Comparison of ENCODE assay signal across 8 cellular contexts in the genomic region with DNA sequence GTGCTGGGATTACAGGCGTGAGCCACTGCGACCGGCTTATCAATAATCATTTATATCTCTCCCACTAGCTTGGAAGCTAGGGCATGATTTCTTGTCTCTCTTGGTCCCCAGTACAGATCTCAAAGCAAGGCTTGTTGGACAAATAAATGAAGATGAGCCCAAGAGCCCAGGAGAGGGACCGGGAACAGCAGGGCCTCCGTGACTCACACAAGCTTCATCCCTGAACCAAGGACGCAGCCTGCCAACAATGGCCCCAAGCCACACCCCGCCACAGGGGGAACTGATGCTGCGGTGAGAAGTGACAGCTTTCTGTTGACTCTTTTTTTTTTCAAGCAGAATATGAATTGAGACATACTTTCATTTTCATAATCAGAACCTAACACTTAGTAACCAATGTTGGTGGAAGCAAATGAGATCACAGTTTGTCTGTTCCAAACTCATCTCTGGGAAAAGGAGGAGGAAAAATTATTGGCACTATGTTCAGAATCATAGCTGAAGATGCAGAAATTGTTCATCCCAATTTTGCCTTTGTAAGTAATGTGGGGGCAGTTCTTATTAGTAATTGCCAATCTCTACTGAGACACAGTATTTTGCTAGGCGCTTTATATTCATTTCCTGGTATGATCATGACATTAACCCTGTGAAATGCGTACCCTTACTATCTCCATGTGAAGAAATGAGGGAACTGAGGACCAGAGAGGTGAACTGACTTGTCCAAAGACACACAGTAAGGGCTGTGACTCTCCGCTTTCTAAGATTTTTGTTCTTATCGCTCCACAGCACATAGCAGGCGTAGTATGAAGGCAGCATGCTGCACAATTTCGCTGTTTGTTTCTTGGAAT. TPM values are rescaled to one million over a fixed set of nuclear protein-coding genes. Genes with fewer than 3 reads are reported as not detected.
DNase-seq lines count a peak whose midpoint lies in the region; ATAC-seq, FAIRE-seq and TF ChIP-seq lines count a peak whose summit lies in the region.

No MANE protein-coding gene starts in this region.

- peaks cover 92% of the 10 kb centered on the region for H3K4me1 ChIP-seq in A549
- H3K4me1 ChIP-seq in gastroesophageal sphincter, result peaks cover 3 to 59% (median 20%) of the 10 kb centered on the region in 3 donors
- peaks cover 8 to 40% (median 22%) of the 10 kb centered on the region in 3 donors for H3K4me1 ChIP-seq in skeletal muscle tissue (ENCODE audit: control insufficient read depth in 3 of 3, insufficient read depth in 3 of 3, low read length in 3 of 3)

- WGBS in A549 (ENCODE audit: missing lambda C conversion rate), result 20% methylated on average over 14 of the region's 14 CpGs
- WGBS in gastroesophageal sphincter (ENCODE audit: low coverage in 1 of 2), 2 donors, result 57 to 63% methylated on average over 12 to 14 of the region's 14 CpGs

- peak; percentile 67 to 75 for ATAC-seq in A549
- ATAC-seq in GM18873 (IDR thresholded peaks at IDR 0.05; ENCODE audit: low FRiP score, unreplicated experiment), result peak; percentile 87
- peak; percentile 73 for ATAC-seq in HG03097 (IDR thresholded peaks at IDR 0.05; ENCODE audit: low FRiP score, unreplicated experiment)
- peak; percentile 79 for ATAC-seq in gastroesophageal sphincter

- peak; percentile 29 to 30; a peak in 4 of 5 replicates for TF ChIP-seq RAD21 in A549 (conservative IDR thresholded peaks at IDR 0.05 in 1 of 2, IDR thresholded peaks at IDR 0.05 in 1 of 2)

- peak overlapping the region; percentile 16; the same call in 1 of the 3 replicates for H3K4me3 ChIP-seq in A549
- H3K4me3 ChIP-seq in gastroesophageal sphincter, result no peak overlapping the region
- no peak overlapping the region for H3K4me3 ChIP-seq in skeletal muscle tissue (ENCODE audit: low read length in 3 of 3)

- H3K36me3 ChIP-seq in gastroesophageal sphincter (no peaks in the 10 kb centered on the region), skeletal muscle tissue (ENCODE audit: control insufficient read depth in 3 of 3, insufficient read depth in 3 of 3, low read length in 3 of 3) (no peaks in the 10 kb centered on the region)

- TF ChIP-seq CTCF in A549 (IDR thresholded peaks at IDR 0.05) (no peak), gastroesophageal sphincter (IDR thresholded peaks at IDR 0.05) (no peak), D721Med (IDR thresholded peaks at IDR 0.05; ENCODE audit: insufficient read depth, missing control alignments) (no peak)

- H3K27ac ChIP-seq in A549 (peak overlapping the region; percentile 97 to 100), gastroesophageal sphincter (peak overlapping the region; percentile 70 to 96 (median 86)), skeletal muscle tissue (ENCODE audit: low read depth, low read length) (peak overlapping the region; percentile 82)

- TF ChIP-seq POLR2A in A549 (IDR thresholded peaks at IDR 0.05; ENCODE audit: low read length) (no peak), gastroesophageal sphincter (IDR thresholded peaks at IDR 0.05) (no peak)

- peak overlapping the region; percentile 97 for H3K4me2 ChIP-seq in A549

- H3K27me3 ChIP-seq in gastroesophageal sphincter (no peaks in the 10 kb centered on the region), skeletal muscle tissue (ENCODE audit: control insufficient read depth in 3 of 3, insufficient read depth in 3 of 3, low read length in 3 of 3) (no peaks in the 10 kb centered on the region)

- POLR2A ChIA-PET in A549 (lab: Yijun Ruan, JAX), result interaction anchor here (0.5 to 2.0 kb wide), 5 partner anchors 12 to 182 kb away, joined by 4 to 12 read pairs (median 5); a partner anchor contains a TSS

- H3K9me3 ChIP-seq in A549 (no peaks in the 10 kb centered on the region), gastroesophageal sphincter (no peaks in the 10 kb centered on the region), skeletal muscle tissue (ENCODE audit: control insufficient read depth in 3 of 3, low read length in 3 of 3) (no peaks in the 10 kb centered on the region)

- DNase-seq in A549 (ENCODE audit: low read depth in 1 of 2, low spot score in 1 of 2) (peak; percentile 88 to 94), RKO (ENCODE audit: low spot score) (peak; percentile 86), D721Med (ENCODE audit: insufficient read length, low spot score) (no peak)
- peak; percentile 80 for DNase-seq in activated T-helper 9 cell treated with anti-CD3 and anti-CD28 coated beads, Interleukin-2, amount 50 U/mL, for 16 hours (ENCODE audit: low read depth)

- FAIRE-seq in A549 (lab: Jason Lieb, UNC) (no peak), D721Med (lab: Jason Lieb, UNC) (no peak)

- TF ChIP-seq EP300 in A549 (IDR thresholded peaks at IDR 0.05) (peak; percentile 30 to 49; a peak in 2 of 5 replicates), gastroesophageal sphincter (IDR thresholded peaks at IDR 0.05) (no peak)

- CTCF ChIA-PET in A549 (lab: Yijun Ruan, JAX), result interaction anchor here (0.6 to 8.7 kb wide), 16 partner anchors 8 to 181 kb away, joined by 3 to 131 read pairs (median 4); a partner anchor contains a TSS

- H3K9ac ChIP-seq in skeletal muscle tissue (ENCODE audit: low read depth in 1 of 3, low read length in 3 of 3), result peak overlapping the region in 2 of 3 donors; percentile 16 to 32

TF ChIP-seq in A549, 52 proteins besides CTCF, POLR2A, EP300 and RAD21 (continues in another document):
- TF ChIP-seq EHF (CRISPR knock-in tag; IDR thresholded peaks at IDR 0.05) (peak; percentile 82), JUNB (IDR thresholded peaks at IDR 0.05) (peak; percentile 54; the same call in 1 of the 2 replicates), RCOR1 (IDR thresholded peaks at IDR 0.05; ENCODE audit: low read depth, low read length) (no peak), HOXB5 (CRISPR knock-in tag; IDR thresholded peaks at IDR 0.05) (no peak; the same call in 1 of the 2 replicates), HOXA7 (CRISPR knock-in tag; IDR thresholded peaks at IDR 0.05) (peak; percentile 83; the same call in 1 of the 2 replicates), GATA3 (IDR thresholded peaks at IDR 0.05; ENCODE audit: borderline replicate concordance) (peak; percentile 75; the same call in 1 of the 2 replicates), FOSB (CRISPR knock-in tag; IDR thresholded peaks at IDR 0.05) (peak; percentile 82; the same call in 1 of the 2 replicates), HDAC2 (IDR thresholded peaks at IDR 0.05) (no peak), MAFK (IDR thresholded peaks at IDR 0.05; ENCODE audit: partially characterized antibody) (peak; percentile 4), JUN (IDR thresholded peaks at IDR 0.05) (peak; percentile 37 to 38; a peak in 2 of 5 replicates), POLR2AphosphoS2 (conservative IDR thresholded peaks at IDR 0.05; ENCODE audit: low read length) (no peak), FOSL2 (IDR thresholded peaks at IDR 0.05) (peak; percentile 78; the same call in 1 of the 2 replicates), FOSL2 (CRISPR knock-in tag; IDR thresholded peaks at IDR 0.05) (peak; percentile 91), ZC3H11A (IDR thresholded peaks at IDR 0.05) (no peak), FOXS1 (CRISPR knock-in tag; IDR thresholded peaks at IDR 0.05) (peak; percentile 54; the same call in 1 of the 2 replicates), ZFP36 (IDR thresholded peaks at IDR 0.05; ENCODE audit: borderline replicate concordance, partially characterized antibody) (peak; percentile 85)
- TF ChIP-seq, protein P1, sequence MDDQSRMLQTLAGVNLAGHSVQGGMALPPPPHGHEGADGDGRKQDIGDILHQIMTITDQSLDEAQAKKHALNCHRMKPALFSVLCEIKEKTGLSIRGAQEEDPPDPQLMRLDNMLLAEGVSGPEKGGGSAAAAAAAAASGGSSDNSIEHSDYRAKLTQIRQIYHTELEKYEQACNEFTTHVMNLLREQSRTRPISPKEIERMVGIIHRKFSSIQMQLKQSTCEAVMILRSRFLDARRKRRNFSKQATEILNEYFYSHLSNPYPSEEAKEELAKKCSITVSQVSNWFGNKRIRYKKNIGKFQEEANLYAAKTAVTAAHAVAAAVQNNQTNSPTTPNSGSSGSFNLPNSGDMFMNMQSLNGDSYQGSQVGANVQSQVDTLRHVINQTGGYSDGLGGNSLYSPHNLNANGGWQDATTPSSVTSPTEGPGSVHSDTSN (IDR thresholded peaks at IDR 0.05), result peak; percentile 69
- TF ChIP-seq, protein P2, sequence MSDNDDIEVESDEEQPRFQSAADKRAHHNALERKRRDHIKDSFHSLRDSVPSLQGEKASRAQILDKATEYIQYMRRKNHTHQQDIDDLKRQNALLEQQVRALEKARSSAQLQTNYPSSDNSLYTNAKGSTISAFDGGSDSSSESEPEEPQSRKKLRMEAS (IDR thresholded peaks at IDR 0.05), result peak; percentile 76
- TF ChIP-seq, protein P3, sequence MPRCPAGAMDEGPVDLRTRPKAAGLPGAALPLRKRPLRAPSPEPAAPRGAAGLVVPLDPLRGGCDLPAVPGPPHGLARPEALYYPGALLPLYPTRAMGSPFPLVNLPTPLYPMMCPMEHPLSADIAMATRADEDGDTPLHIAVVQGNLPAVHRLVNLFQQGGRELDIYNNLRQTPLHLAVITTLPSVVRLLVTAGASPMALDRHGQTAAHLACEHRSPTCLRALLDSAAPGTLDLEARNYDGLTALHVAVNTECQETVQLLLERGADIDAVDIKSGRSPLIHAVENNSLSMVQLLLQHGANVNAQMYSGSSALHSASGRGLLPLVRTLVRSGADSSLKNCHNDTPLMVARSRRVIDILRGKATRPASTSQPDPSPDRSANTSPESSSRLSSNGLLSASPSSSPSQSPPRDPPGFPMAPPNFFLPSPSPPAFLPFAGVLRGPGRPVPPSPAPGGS (IDR thresholded peaks at IDR 0.05), result no peak
- TF ChIP-seq, protein P4, sequence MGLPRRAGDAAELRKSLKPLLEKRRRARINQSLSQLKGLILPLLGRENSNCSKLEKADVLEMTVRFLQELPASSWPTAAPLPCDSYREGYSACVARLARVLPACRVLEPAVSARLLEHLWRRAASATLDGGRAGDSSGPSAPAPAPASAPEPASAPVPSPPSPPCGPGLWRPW (IDR thresholded peaks at IDR 0.05), result no peak

RNA-seq across cellular contexts. Expression of a gene that starts 6.6 kb away (rescaled TPM):
- polyA plus RNA-seq in A549 (2011; rRNA removed) (525 and 594 TPM in 2 replicates), A549 (2017; fragmentation: RNase III; extraction: RNeasy Plus Mini Kit Qiagen cat#74134 plus additional on column Dnase treatment) (191 to 207 TPM (median 203 TPM) in 3 replicates)
- polyA plus RNA-seq in A549 (2012; cell fraction: cytosol; rRNA removed), result 540 and 757 TPM in 2 replicates
- polyA plus RNA-seq in A549 (2012; cell fraction: nucleus; rRNA removed), result 1,192 and 1,375 TPM in 2 replicates
- 620 and 630 TPM in 2 replicates for polyA minus RNA-seq in A549 (2011; rRNA and poly(A)+ RNA removed)
- total RNA-seq in gastroesophageal sphincter (100 to 1,000 TPM; 488 to 965 (median 649) TPM), skeletal muscle tissue (67.3 TPM)

RNA-seq across cellular contexts. Expression of a gene that starts 56.4 kb away (rescaled TPM):
- polyA plus RNA-seq in A549 (2011; rRNA removed) (176 and 208 TPM in 2 replicates), A549 (2017; fragmentation: RNase III; extraction: RNeasy Plus Mini Kit Qiagen cat#74134 plus additional on column Dnase treatment) (289 to 322 TPM (median 304 TPM) in 3 replicates)
- polyA plus RNA-seq in A549 (2012; cell fraction: cytosol; rRNA removed), result 184 and 254 TPM in 2 replicates
- polyA plus RNA-seq in A549 (2012; cell fraction: nucleus; rRNA removed), result 131 and 150 TPM in 2 replicates
- 418 and 510 TPM in 2 replicates for polyA minus RNA-seq in A549 (2011; rRNA and poly(A)+ RNA removed)
- total RNA-seq in gastroesophageal sphincter (100 to 1,000 TPM; 116 to 172 (median 144) TPM), skeletal muscle tissue (46.4 TPM)
